17 cellular contexts compared by ENCODE assay signal in the genomic region with DNA sequence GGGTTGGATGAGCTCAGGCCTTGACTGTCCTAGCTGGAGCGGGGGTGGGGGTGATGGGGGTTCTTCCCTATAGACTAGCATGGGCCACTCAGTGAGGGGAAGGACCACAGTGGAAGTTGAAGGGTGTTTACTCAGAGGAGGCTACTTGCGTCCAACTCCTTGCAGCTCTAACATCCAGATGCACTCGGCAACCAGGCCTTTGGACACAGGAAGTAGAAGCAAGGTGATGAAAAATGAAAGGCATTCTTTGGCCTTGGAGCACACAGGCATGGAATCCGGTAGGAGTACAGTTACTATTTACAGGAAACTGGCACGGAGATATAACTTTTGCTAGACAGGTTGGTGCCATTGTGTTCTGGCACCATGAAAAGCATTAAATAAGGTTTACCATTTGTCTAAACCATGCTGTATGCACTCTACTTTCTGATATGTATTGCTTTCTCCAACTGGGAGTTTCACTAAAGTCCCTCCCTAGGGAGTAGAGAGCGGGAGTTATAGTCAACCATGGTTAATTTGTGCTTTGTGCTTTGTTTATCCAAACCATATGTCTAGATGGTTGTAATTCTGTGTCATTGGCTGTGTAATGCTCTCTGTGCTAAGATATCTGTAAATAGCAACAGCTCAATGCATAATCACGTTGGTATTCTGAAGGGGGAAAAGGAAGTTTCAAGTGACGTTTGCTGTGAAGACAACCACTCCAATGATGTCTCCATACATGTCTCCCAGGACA.
DNase-seq lines count a peak whose midpoint lies in the region; ATAC-seq, FAIRE-seq and TF ChIP-seq lines count a peak whose summit lies in the region.
"Had no signal": no experiment of that assay in that cellular context is flagged by ENCODE, and none has a peak within 500 bp of the region (broad histone marks: within the 10 kb centered on the region; RNA-seq: fewer than 3 reads in every experiment).

No MANE protein-coding gene starts in this region.

- TF ChIP-seq CTCF in astrocyte of the cerebellum (IDR thresholded peaks at IDR 0.05; ENCODE audit: low read depth, low read length, missing control alignments) (no peak), BE2C (IDR thresholded peaks at IDR 0.05; ENCODE audit: low read depth, low read length) (no peak), adrenal gland (IDR thresholded peaks at IDR 0.05) (no peak)

- WGBS in adrenal gland, 4 donors, result 55 to 65% (median 60%) methylated on average over 8 of the region's 8 CpGs

- no peaks in the 10 kb centered on the region for H3K79me2 ChIP-seq in ACC112 (ENCODE audit: control insufficient read depth, insufficient read depth, low read length, unreplicated experiment)

- peak overlapping the region; percentile 93 for H2AFZ ChIP-seq in ACC112 (ENCODE audit: low read length, unreplicated experiment)

- H3K4me3 ChIP-seq in ACC112 (ENCODE audit: low read depth, low read length) (peak overlapping the region; percentile 54), astrocyte of the cerebellum (ENCODE audit: low read depth, low read length) (no peak overlapping the region), BE2C (ENCODE audit: low read depth, low read length) (no peak overlapping the region), adrenal gland (no peak overlapping the region)
- H3K4me3 ChIP-seq: colonic mucosa, K562, thyroid gland had no signal

- H3K27me3 ChIP-seq in ACC112 (ENCODE audit: insufficient read depth, low read length) (no peaks in the 10 kb centered on the region), BE2C (no peaks in the 10 kb centered on the region), adrenal gland (no peaks in the 10 kb centered on the region)
- H3K27me3 ChIP-seq: colonic mucosa, thyroid gland had no signal

- peak; percentile 58 for FAIRE-seq in HTR-8/SVneo (lab: Jason Lieb, UNC)
- FAIRE-seq: A204.1, frontal cortex, K562 had no signal

- in situ Hi-C loops in astrocyte of the cerebellum (cut with HindIII; ENCODE audit: low sequenced_read_pairs), result no loop called here

- intact Hi-C loops in Right ventricle myocardium superior (cut with DNase I) (no loop called here), adrenal gland (cut with DNase I) (no loop called here)

- no peak for TF ChIP-seq POLR2A in adrenal gland (IDR thresholded peaks at IDR 0.05)

- H3K27ac ChIP-seq in ACC112 (ENCODE audit: low read depth, low read length) (peak overlapping the region; percentile 95), adrenal gland (no peak overlapping the region)
- H3K27ac ChIP-seq: colonic mucosa, thyroid gland had no signal

- DNase-seq in HTR-8/SVneo (ENCODE audit: insufficient read length, low spot score) (no peak), astrocyte of the cerebellum (ENCODE audit: low read depth) (peak; percentile 78), foreskin melanocyte (peak; percentile 40), Right ventricle myocardium superior (no peak), BE2C (no peak), adrenal gland (no peak)
- DNase-seq: colonic mucosa, NCI-H1436 treated with DMSO at 0.1 percent for 48 hours, NCI-H510A treated with DMSO at 0.1 percent for 48 hours, RPMI8226, thyroid gland had no signal

- no peaks in the 10 kb centered on the region for H3K9me3 ChIP-seq in BE2C
- H3K9me3 ChIP-seq in adrenal gland (replicated peaks in 1 of 3), result no peaks in the 10 kb centered on the region
- H3K9me3 ChIP-seq: colonic mucosa, thyroid gland had no signal

- ATAC-seq in Right ventricle myocardium superior (ENCODE audit: poor library complexity) (no peak), GM18498 (IDR thresholded peaks at IDR 0.05; ENCODE audit: unreplicated experiment) (no peak)
- ATAC-seq: activated naive CD4-positive, alpha-beta T cell treated with anti-CD3 and anti-CD28 coated beads, Interleukin-2, amount 50 U/mL, for 72 hours; K562 had no signal

- H3K36me3 ChIP-seq in ACC112 (ENCODE audit: insufficient read depth, low read length) (no peaks in the 10 kb centered on the region), BE2C (no peaks in the 10 kb centered on the region), adrenal gland (replicated peaks in 1 of 2) (no peaks in the 10 kb centered on the region)
- H3K36me3 ChIP-seq: colonic mucosa, thyroid gland had no signal

- H3K4me1 ChIP-seq in ACC112 (ENCODE audit: control insufficient read depth, insufficient read depth, low read length, unreplicated experiment) (peaks cover 9% of the 10 kb centered on the region), BE2C (no peaks in the 10 kb centered on the region), adrenal gland (replicated peaks in 1 of 2) (no peaks in the 10 kb centered on the region)
- H3K4me1 ChIP-seq: colonic mucosa, thyroid gland had no signal

Comparison
In these comparisons a context has a peak if more than half of its experiments do, and no peak if none do; other contexts are left out.
1. DNase-seq: peak in astrocyte of the cerebellum (single experiment) and foreskin melanocyte (single experiment); none in HTR-8/SVneo (single experiment), Right ventricle myocardium superior (single experiment), BE2C (single experiment) and adrenal gland (0 of 7).